12 cellular contexts compared by ENCODE assay signal in genomic region chr2:64052468-64053241, GRCh38. TPM values are rescaled to one million over a fixed set of nuclear protein-coding genes. Genes with fewer than 3 reads are reported as not detected.
DNase-seq lines count a peak whose midpoint lies in the region; ATAC-seq, FAIRE-seq and TF ChIP-seq lines count a peak whose summit lies in the region.
"Had no signal": no experiment of that assay in that cellular context is flagged by ENCODE, and none has a peak within 500 bp of the region (broad histone marks: within the 10 kb centered on the region; RNA-seq: fewer than 3 reads in every experiment).

No MANE protein-coding gene starts in this region.

- H3K14ac ChIP-seq in IMR-90 (replicated peaks; ENCODE audit: low read depth, low read length) (no peak overlapping the region), H1 (ENCODE audit: insufficient read length) (no peak overlapping the region)

- H3K79me1 ChIP-seq in IMR-90 (ENCODE audit: low read depth in 1 of 2, low read length in 2 of 2) = no peaks in the 10 kb centered on the region
- no peaks in the 10 kb centered on the region for H3K79me1 ChIP-seq in H1 (ENCODE audit: low read depth, low read length)

- intact Hi-C loops in activated CD4-positive, alpha-beta T cell treated with anti-CD3 and anti-CD28 coated beads, Interleukin-2, amount 10 ng/mL, durations not matched to agents 24 days and 14 days (cut with micrococcal nuclease) = no loop called here
- intact Hi-C loops in IMR-90 (cut with micrococcal nuclease) = loop anchor here (10.0 kb wide), 1 partner anchor 822 kb away; no protein-coding TSS in a partner anchor

- H3K9me3 Mint-ChIP-seq in activated CD4-positive, alpha-beta T cell treated with anti-CD3 and anti-CD28 coated beads, Interleukin-2, amount 10 ng/mL, durations not matched to agents 24 days and 14 days = no peaks in the 10 kb centered on the region

- ATAC-seq in IMR-90 (ENCODE audit: low read depth) (no peak), GM21367 (IDR thresholded peaks at IDR 0.05; ENCODE audit: unreplicated experiment) (no peak)

- H2BK12ac ChIP-seq in H1 (ENCODE audit: low read depth, low read length) = peak overlapping the region; percentile 88; the same call in 1 of the 2 replicates

- peak; percentile 70 for DNase-seq in activated CD4-positive, alpha-beta T cell treated with anti-CD3 and anti-CD28 coated beads, Interleukin-2, amount 10 ng/mL, durations not matched to agents 24 days and 14 days
- DNase-seq in activated CD4-positive, alpha-beta T cell treated with anti-CD3 and anti-CD28 coated beads, Interleukin-2, amount 50 U/mL, for 4 hours = no peak
- DNase-seq in IMR-90 (peak; percentile 5), H1 (ENCODE audit: low read depth in 1 of 2, low spot score in 2 of 2) (no peak), NCI-H446 treated with DMSO at 0.1 percent for 48 hours (lab: John Stamatoyannopoulos, UW) (no peak)
- no peak for DNase-seq in stimulated activated CD4-positive, alpha-beta T cell treated with anti-CD3 and anti-CD28 coated beads, Interleukin-4, amount 100 ng/mL, for 24 hours
- DNase-seq: NCI-H1694 treated with DMSO at 0.1 percent for 48 hours; Peyer's patch; stimulated activated CD4-positive, alpha-beta T cell treated with anti-CD3 and anti-CD28 coated beads, Interleukin-4, amount 100 ng/mL, for 1 hour had no signal

- no peak overlapping the region for H2BK5ac ChIP-seq in IMR-90 (ENCODE audit: low read depth, low read length, poor library complexity, severe bottlenecking)
- peak overlapping the region; percentile 48; the same call in 1 of the 2 replicates for H2BK5ac ChIP-seq in H1 (ENCODE audit: low read depth, low read length)

- H3K79me2 ChIP-seq in H1 (ENCODE audit: control insufficient read depth in 1 of 2, insufficient read depth in 2 of 2, low read length in 2 of 2) = no peaks in the 10 kb centered on the region

- H3K36me3 ChIP-seq in IMR-90 (ENCODE audit: control insufficient read depth, insufficient read depth, low read length) = no peaks in the 10 kb centered on the region
- H3K36me3 ChIP-seq in H1 (ENCODE audit: control insufficient read depth in 2 of 4, insufficient read depth in 4 of 4, low read length in 3 of 4) = no peaks in the 10 kb centered on the region
- no peaks in the 10 kb centered on the region for H3K36me3 ChIP-seq in neutrophil
- H3K36me3 ChIP-seq: Peyer's patch had no signal

- H2BK120ac ChIP-seq in IMR-90 (ENCODE audit: low read depth, low read length) = no peak overlapping the region
- peak overlapping the region; percentile 69 for H2BK120ac ChIP-seq in H1 (replicated peaks; ENCODE audit: low read depth, low read length)

- no TSS peak for BruUV-seq in IMR-90 (replicated peaks; lab: Mats Ljungman, UMichigan)

- H3K4me1 ChIP-seq in IMR-90 (ENCODE audit: control insufficient read depth, insufficient read depth, low read length) = no peaks in the 10 kb centered on the region
- H3K4me1 ChIP-seq in H1 (replicated peaks in 1 of 4; ENCODE audit: control insufficient read depth in 3 of 4, insufficient read depth in 4 of 4, low read length in 3 of 4) = peaks cover 0 to 10% (median 4%) of the 10 kb centered on the region in 4 experiments; a peak in 5 of 7 replicates
- peaks cover 16 to 18% of the 10 kb centered on the region in 2 experiments for H3K4me1 ChIP-seq in neutrophil (ENCODE audit: control insufficient read depth in 1 of 2, insufficient read depth in 1 of 2, low read depth in 1 of 2, low read length in 1 of 2)
- H3K4me1 ChIP-seq: Peyer's patch had no signal

- H3K9me3 ChIP-seq in IMR-90 (ENCODE audit: control insufficient read depth, insufficient read depth, low read length) (no peaks in the 10 kb centered on the region), H1 (ENCODE audit: insufficient read depth in 2 of 2, low read depth in 1 of 2, low read length in 1 of 2) (no peaks in the 10 kb centered on the region), neutrophil (no peaks in the 10 kb centered on the region)
- H3K9me3 ChIP-seq: Peyer's patch had no signal

- in situ Hi-C loops in IMR-90 (cut with MboI; ENCODE audit: low sequenced_read_pairs) = loop anchor here (5.0 kb wide), 1 partner anchor 435 kb away; no protein-coding TSS in a partner anchor

- H4K5ac ChIP-seq in IMR-90 (ENCODE audit: low read depth, low read length) (no peak overlapping the region), H1 (ENCODE audit: insufficient read length, low read depth, low read length) (no peak overlapping the region)

- no peak for FAIRE-seq in H1 (lab: Jason Lieb, UNC)
- FAIRE-seq: TTC549 had no signal

- H3K23me2 ChIP-seq in H1 (ENCODE audit: low read depth, low read length) = no peaks in the 10 kb centered on the region

- H3K9ac ChIP-seq in IMR-90 (ENCODE audit: low read depth, low read length) (no peak overlapping the region), H1 (replicated peaks in 1 of 4; ENCODE audit: extremely low read depth in 1 of 4, low read depth in 3 of 4, low read length in 3 of 4) (no peak overlapping the region)

- H2BK15ac ChIP-seq in IMR-90 (ENCODE audit: low read depth, low read length) (no peak overlapping the region), H1 (ENCODE audit: low read length) (no peak overlapping the region)

- no peak overlapping the region for H3K4me3 Mint-ChIP-seq in activated CD4-positive, alpha-beta T cell treated with anti-CD3 and anti-CD28 coated beads, Interleukin-2, amount 10 ng/mL, durations not matched to agents 24 days and 14 days

- no peak overlapping the region for H2AK9ac ChIP-seq in IMR-90 (replicated peaks; ENCODE audit: low read depth, low read length, poor library complexity)

- no peaks in the 10 kb centered on the region for H3K27me3 Mint-ChIP-seq in activated CD4-positive, alpha-beta T cell treated with anti-CD3 and anti-CD28 coated beads, Interleukin-2, amount 10 ng/mL, durations not matched to agents 24 days and 14 days

- H4K8ac ChIP-seq in IMR-90 (ENCODE audit: low read depth in 2 of 2, low read length in 2 of 2) (no peak overlapping the region), H1 (ENCODE audit: extremely low read depth, insufficient read depth, low read length) (no peak overlapping the region)

- H3K4me1 Mint-ChIP-seq in activated CD4-positive, alpha-beta T cell treated with anti-CD3 and anti-CD28 coated beads, Interleukin-2, amount 10 ng/mL, durations not matched to agents 24 days and 14 days = peaks cover 36% of the 10 kb centered on the region

- H2AK5ac ChIP-seq in IMR-90 (ENCODE audit: low read depth, low read length) (no peak overlapping the region), H1 (ENCODE audit: low read depth, low read length) (no peak overlapping the region)

- H2AFZ ChIP-seq in IMR-90 (replicated peaks; ENCODE audit: low read length, poor library complexity) (no peak overlapping the region), H1 (ENCODE audit: low read length) (no peak overlapping the region)

- POLR2A ChIA-PET in IMR-90 (lab: Charles Lee; ENCODE audit: unreplicated experiment) = no interaction called here
- POLR2A ChIA-PET in H1 (lab: Charles Lee; ENCODE audit: partially characterized antibody) = no interaction called here

- H2BK20ac ChIP-seq in IMR-90 (ENCODE audit: low read depth, low read length) (no peak overlapping the region), H1 (ENCODE audit: low read length) (no peak overlapping the region; the same call in 1 of the 2 replicates)

- no peak overlapping the region for H3K4me3 ChIP-seq in IMR-90 (ENCODE audit: insufficient read depth, low read depth, low read length)
- H3K4me3 ChIP-seq in H1 (ENCODE audit: extremely low read depth in 1 of 4, insufficient read depth in 2 of 4, low read depth in 3 of 4, low read length in 4 of 4) = no peak overlapping the region
- no peak overlapping the region for H3K4me3 ChIP-seq in neutrophil (ENCODE audit: low read depth in 1 of 2, low read length in 1 of 2)
- H3K4me3 ChIP-seq: Peyer's patch had no signal

- CTCF ChIA-PET in IMR-90 (lab: Yijun Ruan, JAX) = interaction anchor here (0.6 kb wide), 1 partner anchor 584 kb away, joined by 4 read pairs; no protein-coding TSS in a partner anchor
- CTCF ChIA-PET in H1 (lab: Charles Lee; ENCODE audit: partially characterized antibody) = interaction anchor here (0.6 to 1.7 kb wide), 3 partner anchors 10 to 278 kb away, joined by 3 to 7 read pairs (median 4); no protein-coding TSS in a partner anchor

- H3K56ac ChIP-seq in IMR-90 (ENCODE audit: extremely low read depth, insufficient read depth, low read length) (no peak overlapping the region), H1 (replicated peaks; ENCODE audit: insufficient read length, low read depth, low read length) (no peak overlapping the region)

- no peaks in the 10 kb centered on the region for H3K9me1 ChIP-seq in IMR-90 (ENCODE audit: insufficient read depth, low read length)

- H3K27ac ChIP-seq in IMR-90 (ENCODE audit: insufficient read depth, low read length) (no peak overlapping the region), H1 (ENCODE audit: low read depth, low read length) (no peak overlapping the region), neutrophil (peak overlapping the region; percentile 51)
- H3K27ac ChIP-seq: Peyer's patch had no signal

- no CpG with 5 or more reads among the region's 3 CpGs for WGBS in IMR-90 (ENCODE audit: extremely low coverage in 2 of 2, insufficient read length in 1 of 2), 2 experiments
- 85% methylated on average over 3 of the region's 3 CpGs; no CpG with 5 or more reads in 1 of the 2 experiments for WGBS in H1 (ENCODE audit: extremely low coverage in 1 of 2, insufficient coverage in 1 of 2, insufficient read length in 1 of 2, insufficient replicate concordance in 2 of 2, low coverage in 1 of 2, low lambda C conversion rate in 2 of 2, missing lambda C conversion rate in 1 of 2), 2 experiments

- dilution Hi-C loops in IMR-90 (cut with HindIII; ENCODE audit: low sequenced_read_pairs, unreplicated experiment) = loop anchor here (25.0 kb wide), 1 partner anchor 260 kb away; no protein-coding TSS in a partner anchor

- no peak for TF ChIP-seq RAD21 in IMR-90 (IDR thresholded peaks at IDR 0.05; ENCODE audit: low read length)
- no peak for TF ChIP-seq RAD21 in H1 (IDR thresholded peaks at IDR 0.05 in 1 of 2, conservative IDR thresholded peaks at IDR 0.05 in 1 of 2; ENCODE audit: low read depth in 2 of 2, low read length in 2 of 2)

- peaks cover 4% of the 10 kb centered on the region for H3K27me3 ChIP-seq in IMR-90 (ENCODE audit: control insufficient read depth, insufficient read depth, low read length)
- no peaks in the 10 kb centered on the region for H3K27me3 ChIP-seq in H1 (replicated peaks in 1 of 4; ENCODE audit: control insufficient read depth in 3 of 4, extremely low read depth in 1 of 4, insufficient read depth in 3 of 4, low read length in 3 of 4)
- no peaks in the 10 kb centered on the region for H3K27me3 ChIP-seq in neutrophil
- H3K27me3 ChIP-seq: Peyer's patch had no signal

- H4K20me1 ChIP-seq in IMR-90 (ENCODE audit: insufficient read depth, low read length) (no peaks in the 10 kb centered on the region), H1 (replicated peaks in 1 of 2; ENCODE audit: control insufficient read depth in 1 of 2, insufficient read depth in 2 of 2, low read length in 2 of 2) (no peaks in the 10 kb centered on the region)

- no peak overlapping the region for H3K18ac ChIP-seq in IMR-90 (ENCODE audit: low read depth, low read length)
- no peak overlapping the region for H3K18ac ChIP-seq in H1 (ENCODE audit: extremely low read depth, low read length)

- H3K23ac ChIP-seq in IMR-90 (ENCODE audit: low read depth, low read length) (no peak overlapping the region), H1 (ENCODE audit: insufficient read length) (no peak overlapping the region)

- no peak for TF ChIP-seq CTCF in IMR-90 (conservative IDR thresholded peaks at IDR 0.05; ENCODE audit: low read depth, low read length)
- no peak for TF ChIP-seq CTCF in H1 (IDR thresholded peaks at IDR 0.05; ENCODE audit: control extremely low read depth in 1 of 3, insufficient read depth in 1 of 3, low read depth in 1 of 3, low read length in 3 of 3)
- TF ChIP-seq CTCF in neutrophil (IDR thresholded peaks at IDR 0.05) = no peak

- TF ChIP-seq EP300 in H1 (IDR thresholded peaks at IDR 0.05; ENCODE audit: borderline replicate concordance in 1 of 2, low read depth in 2 of 2, low read length in 2 of 2) = no peak

- H4K91ac ChIP-seq in IMR-90 (ENCODE audit: insufficient read depth, low read depth, low read length) (no peak overlapping the region), H1 (replicated peaks; ENCODE audit: insufficient read length, low read length) (peak overlapping the region; percentile 29)

- H3K36me3 Mint-ChIP-seq in activated CD4-positive, alpha-beta T cell treated with anti-CD3 and anti-CD28 coated beads, Interleukin-2, amount 10 ng/mL, durations not matched to agents 24 days and 14 days (ENCODE audit: low read depth) = no peaks in the 10 kb centered on the region

- no peak overlapping the region for H3K4ac ChIP-seq in IMR-90 (ENCODE audit: low read depth, low read length)
- H3K4ac ChIP-seq in H1 (replicated peaks; ENCODE audit: insufficient read length, low read depth, low read length) = no peak overlapping the region

- no peak for TF ChIP-seq POLR2A in IMR-90 (IDR thresholded peaks at IDR 0.05; ENCODE audit: low read depth, low read length)
- no peak for TF ChIP-seq POLR2A in H1 (IDR thresholded peaks at IDR 0.05; ENCODE audit: control extremely low read depth in 1 of 2, low read depth in 2 of 2, low read length in 2 of 2)

- H3K4me2 ChIP-seq in IMR-90 (ENCODE audit: low read depth, low read length) (no peak overlapping the region), H1 (ENCODE audit: insufficient read depth in 1 of 2, low read depth in 2 of 2, low read length in 2 of 2) (no peak overlapping the region)

- no peak overlapping the region for H3K27ac Mint-ChIP-seq in activated CD4-positive, alpha-beta T cell treated with anti-CD3 and anti-CD28 coated beads, Interleukin-2, amount 10 ng/mL, durations not matched to agents 24 days and 14 days

RNA-seq across cellular contexts. Expression of gene VPS54, which starts 33.4 kb away (rescaled TPM):
- 14.3 and 15.6 TPM in 2 replicates for total RNA-seq in activated CD4-positive, alpha-beta T cell treated with anti-CD3 and anti-CD28 coated beads, Interleukin-2, amount 10 ng/mL, durations not matched to agents 24 days and 14 days
- 18.1 and 23.3 TPM in 2 replicates for total RNA-seq in IMR-90 (2012; rRNA removed)
- polyA plus RNA-seq in IMR-90 (2012; rRNA removed) = 5.2 and 7.1 TPM in 2 replicates
- polyA plus RNA-seq in IMR-90 (2012; cell fraction: cytosol; rRNA removed) = 0.90 and 1.1 TPM in 2 replicates
- 1.6 and 15.7 TPM in 2 replicates for polyA plus RNA-seq in IMR-90 (2012; cell fraction: nucleus; rRNA removed; ENCODE audit: low replicate concordance)
- total RNA-seq in H1 (2021; fragmentation: NEBNext Ultra II Directional; extraction: Animal tissue kit (Norgen Biotek cat#: 25700)) = 13.2 and 14.3 TPM in 2 replicates
- 2.4 and 3.6 TPM in 2 replicates for polyA plus RNA-seq in H1 (2011; rRNA removed)
- polyA plus RNA-seq in H1 (2011; cell fraction: cytosol; rRNA removed) = 5.4 TPM
- polyA plus RNA-seq in H1 (2011; cell fraction: nucleus; rRNA removed) = 3.4 TPM
- 6.2 to 10.7 TPM (median 8.0 TPM) in 4 replicates for polyA plus RNA-seq in H1 (2012, experiment 1 of 2)
- 0.46 TPM for polyA plus RNA-seq in H1 (2012, experiment 2 of 2)
- 5.9 TPM for polyA plus RNA-seq in H1 (2013, experiment 1 of 2)
- polyA plus RNA-seq in H1 (2013, experiment 2 of 2) = 6.5 TPM
- polyA minus RNA-seq in H1 (2011; rRNA and poly(A)+ RNA removed) = 9.5 and 14.8 TPM in 2 replicates
- 5.2 TPM for polyA minus RNA-seq in H1 (2011; cell fraction: cytosol; rRNA and poly(A)+ RNA removed)
- polyA minus RNA-seq in H1 (2011; cell fraction: nucleus; rRNA and poly(A)+ RNA removed) = 16.7 TPM

Comparison
In these comparisons a context has a peak if more than half of its experiments do, and no peak if none do; other contexts are left out.
1. DNase-seq: peak in activated CD4-positive, alpha-beta T cell treated with anti-CD3 and anti-CD28 coated beads, Interleukin-2, amount 10 ng/mL, durations not matched to agents 24 days and 14 days (single experiment) and IMR-90 (single experiment); none in activated CD4-positive, alpha-beta T cell treated with anti-CD3 and anti-CD28 coated beads, Interleukin-2, amount 50 U/mL, for 4 hours (0 of 2), H1 (0 of 2), stimulated activated CD4-positive, alpha-beta T cell treated with anti-CD3 and anti-CD28 coated beads, Interleukin-4, amount 100 ng/mL, for 24 hours (single experiment) and NCI-H446 treated with DMSO at 0.1 percent for 48 hours (single experiment).